8 cellular contexts compared by ENCODE assay signal in genomic region chr1:23591460-23592208, GRCh38. TPM values are rescaled to one million over a fixed set of nuclear protein-coding genes. Genes with fewer than 3 reads are reported as not detected.
DNase-seq lines count a peak whose midpoint lies in the region; ATAC-seq and TF ChIP-seq lines count a peak whose summit lies in the region.

No MANE protein-coding gene starts in this region.

- TF ChIP-seq CTCF in osteocyte (IDR thresholded peaks at IDR 0.05): no peak

- ATAC-seq in GM18511 (IDR thresholded peaks at IDR 0.05; ENCODE audit: unreplicated experiment): peak; percentile 47
- peak; percentile 41 for ATAC-seq in HG03135 (IDR thresholded peaks at IDR 0.05; ENCODE audit: unreplicated experiment)
- ATAC-seq in GM19328 (IDR thresholded peaks at IDR 0.05; ENCODE audit: unreplicated experiment): no peak

- H3K9me3 Mint-ChIP-seq in activated T-cell treated with anti-CD3 and anti-CD28 coated beads, Interleukin-2, amount 50 U/mL, for 24 hours: no peaks in the 10 kb centered on the region
- no peaks in the 10 kb centered on the region for H3K9me3 Mint-ChIP-seq in osteocyte (ENCODE audit: unreplicated experiment)

- peak overlapping the region; percentile 2 for H3K4me3 Mint-ChIP-seq in activated T-cell treated with anti-CD3 and anti-CD28 coated beads, Interleukin-2, amount 50 U/mL, for 24 hours
- no peak overlapping the region for H3K4me3 Mint-ChIP-seq in osteocyte (ENCODE audit: unreplicated experiment)

- H3K36me3 Mint-ChIP-seq in activated T-cell treated with anti-CD3 and anti-CD28 coated beads, Interleukin-2, amount 50 U/mL, for 24 hours (ENCODE audit: low read depth): no peaks in the 10 kb centered on the region
- no peaks in the 10 kb centered on the region for H3K36me3 Mint-ChIP-seq in osteocyte (ENCODE audit: unreplicated experiment)

- peak overlapping the region; percentile 61 for H3K27ac Mint-ChIP-seq in activated T-cell treated with anti-CD3 and anti-CD28 coated beads, Interleukin-2, amount 50 U/mL, for 24 hours
- peak overlapping the region; percentile 38 for H3K27ac Mint-ChIP-seq in osteocyte (ENCODE audit: unreplicated experiment)

- peaks cover 72% of the 10 kb centered on the region for H3K4me1 Mint-ChIP-seq in activated T-cell treated with anti-CD3 and anti-CD28 coated beads, Interleukin-2, amount 50 U/mL, for 24 hours (ENCODE audit: low read depth)
- peaks cover 9% of the 10 kb centered on the region for H3K4me1 Mint-ChIP-seq in osteocyte (ENCODE audit: unreplicated experiment)

- H3K27me3 Mint-ChIP-seq in activated T-cell treated with anti-CD3 and anti-CD28 coated beads, Interleukin-2, amount 50 U/mL, for 24 hours: no peaks in the 10 kb centered on the region
- no peaks in the 10 kb centered on the region for H3K27me3 Mint-ChIP-seq in osteocyte (ENCODE audit: unreplicated experiment)

- DNase-seq in activated T-cell treated with anti-CD3 and anti-CD28 coated beads, Interleukin-2, amount 50 U/mL, for 24 hours: peak; percentile 64
- DNase-seq in osteocyte (ENCODE audit: extremely low spot score, unreplicated experiment): no peak
- no peak for DNase-seq in mucosa of gallbladder (ENCODE audit: low spot score)
- no peak for DNase-seq in RKO (ENCODE audit: low spot score)
- DNase-seq in HT-29 (ENCODE audit: low spot score): no peak

RNA-seq across cellular contexts. Expression of gene ID3, which starts 32.3 kb away (rescaled TPM):
- total RNA-seq in osteocyte (73.5 and 86.9 TPM in 2 replicates), mucosa of gallbladder (48.9 TPM)
- total RNA-seq in HT-29 (2014; rRNA removed; shearing (Covaris generic)): 1.3 and 3.4 TPM in 2 replicates

Comparison
In these comparisons a context has a peak if more than half of its experiments do, and no peak if none do; other contexts are left out.
1. RNA of gene ID3, which starts 32.3 kb away (total RNA-seq): 73.5 to 86.9 TPM in osteocyte and 48.9 TPM in mucosa of gallbladder (single experiment); 1.3 to 3.4 TPM in HT-29; every median in the first group is over 10 times any median in the second.